In genomic region chr18:14131914-14132700, GRCh38 we compare ENCODE assay signal across 1 cellular context.
TF ChIP-seq lines count a peak whose summit lies in the region.

ZNF519 (minus strand) TSS chr18:14132435; CDS start chr18:14132277, 158 bp downstream.

TF ChIP-seq in H1, 55 proteins besides CTCF, POLR2A, EP300 and RAD21:
- peak; percentile 83 for TF ChIP-seq SP1 (IDR thresholded peaks at IDR 0.05; ENCODE audit: low read depth, low read length)
- peak; percentile 18; the same call in 1 of the 2 replicates for TF ChIP-seq CREB1 (IDR thresholded peaks at IDR 0.05)
- TF ChIP-seq CHD2 (IDR thresholded peaks at IDR 0.05; ENCODE audit: low read length), result peak; percentile 70; the same call in 1 of the 2 replicates
- peak; percentile 87 for TF ChIP-seq TAF1 (IDR thresholded peaks at IDR 0.05; ENCODE audit: low read depth, low read length)
- peak; percentile 73 for TF ChIP-seq POLR2AphosphoS5 (IDR thresholded peaks at IDR 0.05; ENCODE audit: low read depth, low read length)
- peak; percentile 68 for TF ChIP-seq PHF8 (conservative IDR thresholded peaks at IDR 0.05; ENCODE audit: low read depth, low read length)
- TF ChIP-seq SIN3A (conservative IDR thresholded peaks at IDR 0.05 in 1 of 2, IDR thresholded peaks at IDR 0.05 in 1 of 2; ENCODE audit: low read depth in 1 of 2, low read length in 2 of 2), result 0 out of 4 replicates have a peak, but pooled peaks of 1 of the 2 experiments have one; percentile 40
- peak; percentile 87 for TF ChIP-seq TBP (IDR thresholded peaks at IDR 0.05; ENCODE audit: low read depth, low read length)
